In genomic region chr6:159969921-159970320, GRCh38 we compare ENCODE assay signal across 8 cellular contexts. TPM values are rescaled to one million over a fixed set of nuclear protein-coding genes. Genes with fewer than 3 reads are reported as not detected.
DNase-seq lines count a peak whose midpoint lies in the region; ATAC-seq, FAIRE-seq and TF ChIP-seq lines count a peak whose summit lies in the region.

No MANE protein-coding gene starts in this region.

- DNase-seq in BJ (ENCODE audit: low read depth) = no peak
- no peak for DNase-seq in GM18507 (ENCODE audit: extremely low spot score, insufficient read length, low read depth)
- peak; percentile 21 for DNase-seq in OCI-LY7 (ENCODE audit: low spot score)
- DNase-seq in MCF 10A (ENCODE audit: unreplicated experiment) = peak; percentile 47
- DNase-seq in iPS-NIHi11 (ENCODE audit: low spot score) = peak; percentile 61
- no peak for DNase-seq in UCSD-AML1 (lab: John Stamatoyannopoulos, UW; ENCODE audit: unreplicated experiment)

- H3K4me3 Mint-ChIP-seq in MCF 10A (ENCODE audit: unreplicated experiment) = peak overlapping the region; percentile 79

- H3K36me3 ChIP-seq in BJ (ENCODE audit: control insufficient read depth, insufficient read depth, low read length) (no peaks in the 10 kb centered on the region), OCI-LY7 (ENCODE audit: insufficient read depth, low read length) (no peaks in the 10 kb centered on the region), skeletal muscle tissue (ENCODE audit: control insufficient read depth in 3 of 3, insufficient read depth in 3 of 3, low read length in 3 of 3) (no peaks in the 10 kb centered on the region)

- H3K27me3 Mint-ChIP-seq in MCF 10A (ENCODE audit: insufficient read depth, unreplicated experiment) = no peaks in the 10 kb centered on the region

- H3K27ac ChIP-seq in OCI-LY7 (ENCODE audit: low read depth, low read length, poor library complexity, severe bottlenecking) (no peak overlapping the region), skeletal muscle tissue (ENCODE audit: low read depth, low read length) (peak overlapping the region; percentile 84)

- peaks cover 17% of the 10 kb centered on the region for H3K4me1 ChIP-seq in OCI-LY7 (ENCODE audit: insufficient read depth, low read length, poor library complexity, severe bottlenecking)
- peaks cover 39 to 49% (median 48%) of the 10 kb centered on the region in 3 donors for H3K4me1 ChIP-seq in skeletal muscle tissue (ENCODE audit: control insufficient read depth in 3 of 3, insufficient read depth in 3 of 3, low read length in 3 of 3)

- H3K27ac Mint-ChIP-seq in MCF 10A (ENCODE audit: low read depth, unreplicated experiment) = peak overlapping the region; percentile 25

- POLR2A ChIA-PET in BJ (lab: Charles Lee) = no interaction called here
- POLR2A ChIA-PET in OCI-LY7 (lab: Charles Lee) = interaction anchor here (1.2 to 1.6 kb wide), 2 partner anchors 12 to 112 kb away, joined by 3 to 6 read pairs; no protein-coding TSS in a partner anchor
- POLR2A ChIA-PET in MCF 10A (lab: Yijun Ruan, JAX) = interaction anchor here (0.5 to 6.8 kb wide), 17 partner anchors 13 to 276 kb away, joined by 3 to 92 read pairs (median 3); partner anchors contain the start of gene WTAP

- H3K9me3 ChIP-seq in OCI-LY7 (ENCODE audit: low read length) (no peaks in the 10 kb centered on the region), skeletal muscle tissue (ENCODE audit: control insufficient read depth in 3 of 3, low read length in 3 of 3) (no peaks in the 10 kb centered on the region)

- no peaks in the 10 kb centered on the region for H3K9me3 Mint-ChIP-seq in MCF 10A (ENCODE audit: unreplicated experiment)

- H3K36me3 Mint-ChIP-seq in MCF 10A (ENCODE audit: insufficient read depth, unreplicated experiment) = no peaks in the 10 kb centered on the region

- intact Hi-C loops in OCI-LY7 (cut with micrococcal nuclease; ENCODE audit: unreplicated experiment) (loop anchor here (1.0 to 10.0 kb wide), 4 partner anchors 9 to 775 kb away; partner anchors contain the start of genes MRPL18 and SOD2), MCF 10A (cut with micrococcal nuclease) (loop anchor here (1.0 kb wide), 1 partner anchor 72 kb away; no protein-coding TSS in a partner anchor)

- TF ChIP-seq CTCF in BJ (IDR thresholded peaks at IDR 0.05; ENCODE audit: insufficient read depth, low read depth, low read length) = no peak
- TF ChIP-seq CTCF in OCI-LY7 (conservative IDR thresholded peaks at IDR 0.05; ENCODE audit: low read length) = no peak
- no peak for TF ChIP-seq CTCF in MCF 10A (IDR thresholded peaks at IDR 0.05; ENCODE audit: unreplicated experiment)

- FAIRE-seq in GM18507 (lab: Jason Lieb, UNC) = peak; percentile 63

- no peak overlapping the region for H2AFZ ChIP-seq in OCI-LY7 (ENCODE audit: low read length)

- peak; percentile 37 for ATAC-seq in HG03354 (IDR thresholded peaks at IDR 0.05; ENCODE audit: poor library complexity, severe bottlenecking, unreplicated experiment)

- H3K4me3 ChIP-seq in BJ (ENCODE audit: low read depth, low read length) (peak overlapping the region; percentile 74), OCI-LY7 (ENCODE audit: low read depth, low read length, poor library complexity, severe bottlenecking) (peak overlapping the region; percentile 92), skeletal muscle tissue (ENCODE audit: low read length in 3 of 3) (peak overlapping the region; percentile 71 to 80 (median 74))

- BruUV-seq in OCI-LY7 (replicated peaks; lab: Mats Ljungman, UMichigan) (no TSS peak), MCF 10A (replicated peaks; lab: Mats Ljungman, UMichigan) (no TSS peak)

- CTCF ChIA-PET in BJ (lab: Yijun Ruan, JAX) (interaction anchor here (0.6 kb wide), 1 partner anchor 973 kb away, joined by 4 read pairs; no protein-coding TSS in a partner anchor), OCI-LY7 (lab: Charles Lee; ENCODE audit: unreplicated experiment) (no interaction called here), MCF 10A (lab: Yijun Ruan, JAX) (interaction anchor here (0.6 to 0.9 kb wide), 3 partner anchors 14 to 253 kb away, joined by 3 to 4 read pairs (median 3); no protein-coding TSS in a partner anchor)

- peaks cover 47% of the 10 kb centered on the region for H3K4me1 Mint-ChIP-seq in MCF 10A (ENCODE audit: insufficient read depth, unreplicated experiment)

- H3K27me3 ChIP-seq in BJ (ENCODE audit: control insufficient read depth, insufficient read depth, low read length) = no peaks in the 10 kb centered on the region
- H3K27me3 ChIP-seq in skeletal muscle tissue (ENCODE audit: control insufficient read depth in 3 of 3, insufficient read depth in 3 of 3, low read length in 3 of 3) = no peaks in the 10 kb centered on the region

- H4K20me1 ChIP-seq in OCI-LY7 (ENCODE audit: insufficient read depth, low read length) = peaks cover 14% of the 10 kb centered on the region

- peak overlapping the region; percentile 82 to 92 (median 84) for H3K9ac ChIP-seq in skeletal muscle tissue (ENCODE audit: low read depth in 1 of 3, low read length in 3 of 3)

- H3K9me2 ChIP-seq in OCI-LY7 (ENCODE audit: insufficient read depth, low read length) = no peaks in the 10 kb centered on the region

- peaks cover 47% of the 10 kb centered on the region; the same call in 1 of the 2 replicates for H3K79me2 ChIP-seq in OCI-LY7 (ENCODE audit: insufficient read depth, low read depth, low read length)

- peak overlapping the region; percentile 81 for H3K4me2 ChIP-seq in OCI-LY7 (ENCODE audit: low read length)

RNA-seq across cellular contexts. Expression of gene IGF2R, which starts 1.0 kb away (rescaled TPM):
- polyA plus RNA-seq in BJ (2011; rRNA removed) = 27.1 and 39.4 TPM in 2 replicates
- 67.1 and 121 TPM in 2 replicates for polyA minus RNA-seq in BJ (2011; rRNA and poly(A)+ RNA removed)
- total RNA-seq in OCI-LY7 (2014; rRNA removed; shearing (Covaris generic)) = 17.9 and 19.3 TPM in 2 replicates
- total RNA-seq in OCI-LY7 (2022) = 33.8 and 37.6 TPM in 2 replicates
- 160 and 234 TPM in 2 replicates for total RNA-seq in MCF 10A (2022)
- total RNA-seq in skeletal muscle tissue = 161 TPM

Comparison
In these comparisons a context has a peak if more than half of its experiments do, and no peak if none do; other contexts are left out.
1. DNase-seq: peak in OCI-LY7 (single experiment), MCF 10A (single experiment) and iPS-NIHi11 (single experiment); none in BJ (single experiment), GM18507 (single experiment) and UCSD-AML1 (single experiment).
2. Peak in every context shown above with its lines, with median percentiles within 50 percentile points of each other: H3K4me3 ChIP-seq.